Comparison of ENCODE assay signal across 8 cellular contexts in the genomic region with DNA sequence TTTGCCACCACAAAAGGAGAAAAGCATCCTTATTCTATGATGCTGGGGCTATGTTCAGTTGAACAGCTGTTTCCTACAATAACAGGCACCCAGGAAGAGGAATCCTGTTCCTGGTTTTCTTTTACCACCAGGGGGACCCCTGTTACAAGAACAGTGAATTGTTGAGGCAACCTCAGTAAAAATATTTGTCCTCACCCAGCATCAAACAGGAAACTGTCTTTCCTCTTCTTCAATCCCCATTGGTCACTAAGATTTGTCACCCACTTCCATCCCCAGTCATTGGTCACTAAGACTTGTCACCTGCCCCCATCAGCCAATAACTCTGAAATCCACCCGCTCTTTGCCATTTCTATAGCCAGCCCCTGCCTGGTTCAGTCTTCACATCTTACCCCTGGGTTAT.
DNase-seq lines count a peak whose midpoint lies in the region; ATAC-seq and TF ChIP-seq lines count a peak whose summit lies in the region.

No MANE protein-coding gene starts in this region.

- no peak overlapping the region for H3K27ac Mint-ChIP-seq in Calu3 (ENCODE audit: unreplicated experiment)

- no peak overlapping the region for H2AFZ ChIP-seq in trophoblast cell (ENCODE audit: insufficient read depth, low read length, poor library complexity)

- H3K27me3 ChIP-seq in trophoblast cell (ENCODE audit: insufficient read depth, low read length): no peaks in the 10 kb centered on the region

- H3K36me3 Mint-ChIP-seq in Calu3 (ENCODE audit: insufficient read depth, unreplicated experiment): no peaks in the 10 kb centered on the region

- intact Hi-C loops in Calu3 (cut with micrococcal nuclease; ENCODE audit: unreplicated experiment): loop anchor here (1.0 to 5.0 kb wide), 4 partner anchors 147 to 276 kb away; no protein-coding TSS in a partner anchor

- H2AK5ac ChIP-seq in trophoblast cell (ENCODE audit: low read length): no peak overlapping the region

- H3K4me3 ChIP-seq in WI38 (ENCODE audit: low read depth, low read length) (no peak overlapping the region), trophoblast cell (ENCODE audit: low read depth, low read length) (no peak overlapping the region)

- peak; percentile 72 for DNase-seq in Calu3
- DNase-seq in NCI-H2107 (lab: John Stamatoyannopoulos, UW): peak; percentile 46
- DNase-seq in glomerular endothelial cell (ENCODE audit: extremely low read depth, low read depth, low spot score): peak; percentile 23
- peak; percentile 43 to 88 for DNase-seq in trophoblast cell
- no peak for DNase-seq in stimulated activated CD4-positive, alpha-beta T cell treated with anti-CD3 and anti-CD28 coated beads, Interleukin-4, amount 100 ng/mL, for 4 hours

- no peak overlapping the region for H2BK12ac ChIP-seq in trophoblast cell (ENCODE audit: low read length)

- no peaks in the 10 kb centered on the region for H3K9me3 ChIP-seq in trophoblast cell (ENCODE audit: insufficient read depth, low read depth, low read length)

- no peak overlapping the region for H3K4me2 ChIP-seq in trophoblast cell (ENCODE audit: low read length)

- no peak overlapping the region for H3K4me3 Mint-ChIP-seq in Calu3 (ENCODE audit: low read depth, unreplicated experiment)

- no CpG with 5 or more reads among the region's 1 CpG for WGBS in trophoblast cell (ENCODE audit: extremely low coverage, insufficient coverage, insufficient read length)

- H4K12ac ChIP-seq in trophoblast cell (ENCODE audit: low read depth, low read length): no peak overlapping the region

- no peak overlapping the region for H3K18ac ChIP-seq in trophoblast cell (ENCODE audit: low read length)

- no peaks in the 10 kb centered on the region for H3K79me1 ChIP-seq in trophoblast cell (ENCODE audit: low read length)

- H3K27ac ChIP-seq in trophoblast cell (ENCODE audit: low read depth, low read length): no peak overlapping the region

- H2BK120ac ChIP-seq in trophoblast cell (ENCODE audit: insufficient read depth, low read length, poor library complexity): no peak overlapping the region

- H4K91ac ChIP-seq in trophoblast cell (ENCODE audit: low read depth, low read length): no peak overlapping the region

- H3K36me3 ChIP-seq in trophoblast cell (ENCODE audit: control insufficient read depth in 1 of 2, insufficient read depth in 2 of 2, low read length in 2 of 2): no peaks in the 10 kb centered on the region

- H3K14ac ChIP-seq in trophoblast cell (ENCODE audit: low read length): no peak overlapping the region

- no peaks in the 10 kb centered on the region for H3K79me2 ChIP-seq in trophoblast cell (ENCODE audit: control insufficient read depth, insufficient read depth, low read length, poor library complexity)

- H3K27me3 Mint-ChIP-seq in Calu3 (ENCODE audit: unreplicated experiment): peaks cover 10% of the 10 kb centered on the region

- no peak overlapping the region for H3K9ac ChIP-seq in trophoblast cell (ENCODE audit: low read length)

- peak; percentile 88 for ATAC-seq in GM18907 (IDR thresholded peaks at IDR 0.05; ENCODE audit: unreplicated experiment)
- peak; percentile 66 for ATAC-seq in HG03064 (IDR thresholded peaks at IDR 0.05; ENCODE audit: low read depth, unreplicated experiment)

- no peaks in the 10 kb centered on the region for H3K4me1 ChIP-seq in trophoblast cell (ENCODE audit: control insufficient read depth in 1 of 2, insufficient read depth in 2 of 2, low read length in 2 of 2)

- H2BK5ac ChIP-seq in trophoblast cell (ENCODE audit: low read depth, low read length, poor library complexity): no peak overlapping the region

- H4K8ac ChIP-seq in trophoblast cell (ENCODE audit: low read depth, low read length): no peak overlapping the region

- BruUV-seq in Calu3 (replicated peaks; lab: Mats Ljungman, UMichigan): no TSS peak

- CTCF ChIA-PET in Calu3 (lab: Charles Lee): interaction anchor here (0.6 to 2.3 kb wide), 5 partner anchors 143 to 276 kb away, joined by 3 to 11 read pairs (median 8); a partner anchor contains a TSS

- TF ChIP-seq CTCF in Calu3 (IDR thresholded peaks at IDR 0.05; ENCODE audit: unreplicated experiment): peak; percentile 60
- peak; percentile 55 for TF ChIP-seq CTCF in WI38 (IDR thresholded peaks at IDR 0.05; ENCODE audit: low read depth, low read length)

- H3K4ac ChIP-seq in trophoblast cell (ENCODE audit: low read depth, low read length): no peak overlapping the region

- H3K4me1 Mint-ChIP-seq in Calu3 (ENCODE audit: low read depth, unreplicated experiment): peaks cover 21% of the 10 kb centered on the region

- H3K23ac ChIP-seq in trophoblast cell (ENCODE audit: low read length): no peak overlapping the region

- H3K9me3 Mint-ChIP-seq in Calu3 (ENCODE audit: low read depth, unreplicated experiment): no peaks in the 10 kb centered on the region

Comparison
In these comparisons a context has a peak if more than half of its experiments do, and no peak if none do; other contexts are left out.
1. DNase-seq: peak in Calu3 (single experiment), NCI-H2107 (single experiment), glomerular endothelial cell (single experiment) and trophoblast cell (2 of 2); none in stimulated activated CD4-positive, alpha-beta T cell treated with anti-CD3 and anti-CD28 coated beads, Interleukin-4, amount 100 ng/mL, for 4 hours (0 of 2).